Comparison of ENCODE assay signal across 9 cellular contexts in genomic region chr14:24274101-24274543, GRCh38. TPM values are rescaled to one million over a fixed set of nuclear protein-coding genes. Genes with fewer than 3 reads are reported as not detected.
A peak's percentile ranks its signal among the peaks of the same experiment; 100 is the strongest.
DNase-seq lines count a peak whose midpoint lies in the region; TF ChIP-seq lines count a peak whose summit lies in the region.
"Had no signal": no experiment of that assay in that cellular context is flagged by ENCODE, and none has a peak within 500 bp of the region (broad histone marks: within the 10 kb centered on the region; RNA-seq: fewer than 3 reads in every experiment).

No MANE protein-coding gene starts in this region.

- H3K9ac ChIP-seq in SK-N-SH: no peak overlapping the region

- 97% methylated on average over 3 of the region's 3 CpGs for WGBS in SK-N-SH (ENCODE audit: low lambda C conversion rate)

- CTCF ChIA-PET in CD8-positive, alpha-beta memory T cell (lab: Charles Lee): interaction anchor here (1.0 to 1.7 kb wide), 2 partner anchors 34 to 59 kb away, joined by 3 to 4 read pairs; partner anchors contain the start of gene CIDEB
- CTCF ChIA-PET in activated CD4-positive, alpha-beta memory T cell treated with anti-CD3 and anti-CD28 coated beads for 36 hours (lab: Charles Lee): interaction anchor here (0.7 to 2.9 kb wide), 8 partner anchors 16 to 58 kb away, joined by 3 to 30 read pairs (median 10); partner anchors contain the start of genes CIDEB, MDP1, NOP9 and TINF2
- CTCF ChIA-PET in SK-N-SH (lab: Yijun Ruan, JAX): interaction anchor here (1.0 to 3.0 kb wide), 3 partner anchors 22 to 31 kb away, joined by 6 to 14 read pairs (median 11); partner anchors contain the start of gene TINF2

- TF ChIP-seq RAD21 in SK-N-SH (IDR thresholded peaks at IDR 0.05; ENCODE audit: low read length): no peak

- peaks cover 7% of the 10 kb centered on the region for H3K36me3 ChIP-seq in CD8-positive, alpha-beta memory T cell (ENCODE audit: insufficient read depth, low read length)
- peaks cover 0 to 3% of the 10 kb centered on the region in 2 experiments for H3K36me3 ChIP-seq in SK-N-SH (replicated peaks in 1 of 2; ENCODE audit: control insufficient read depth in 1 of 2, insufficient read depth in 2 of 2, low read length in 1 of 2)

- TF ChIP-seq CTCF in GM20000 (IDR thresholded peaks at IDR 0.05; ENCODE audit: extremely low read depth, missing control alignments) (no peak), mesothelial cell of epicardium (IDR thresholded peaks at IDR 0.05; ENCODE audit: unreplicated experiment) (no peak), SK-N-SH (IDR thresholded peaks at IDR 0.05) (no peak)

- H2AFZ ChIP-seq in SK-N-SH (ENCODE audit: low read depth): no peak overlapping the region

- H3K4me1 ChIP-seq in CD8-positive, alpha-beta memory T cell (ENCODE audit: insufficient read depth, low read length): peaks cover 37% of the 10 kb centered on the region
- peaks cover 6 to 12% of the 10 kb centered on the region in 2 experiments; a peak in 2 of 4 replicates for H3K4me1 ChIP-seq in SK-N-SH (ENCODE audit: control insufficient read depth in 1 of 2, insufficient read depth in 2 of 2, low read depth in 1 of 2, low read length in 1 of 2)

- peaks cover 0 to 14% (median 2%) of the 10 kb centered on the region in 3 donors for H3K36me3 Mint-ChIP-seq in CD8-positive, alpha-beta memory T cell
- H3K36me3 Mint-ChIP-seq in activated CD4-positive, alpha-beta memory T cell treated with anti-CD3 and anti-CD28 coated beads for 36 hours: peaks cover 3% of the 10 kb centered on the region
- no peaks in the 10 kb centered on the region for H3K36me3 Mint-ChIP-seq in mesothelial cell of epicardium
- H3K36me3 Mint-ChIP-seq: brain had no signal

- H3K9me2 ChIP-seq in SK-N-SH: no peaks in the 10 kb centered on the region

- no peaks in the 10 kb centered on the region for H3K27me3 ChIP-seq in CD8-positive, alpha-beta memory T cell (ENCODE audit: insufficient read depth, low read length, poor library complexity, severe bottlenecking)
- H3K27me3 ChIP-seq in SK-N-SH (ENCODE audit: insufficient read depth): no peaks in the 10 kb centered on the region

- H3K9me3 Mint-ChIP-seq in CD8-positive, alpha-beta memory T cell: no peaks in the 10 kb centered on the region
- no peaks in the 10 kb centered on the region for H3K9me3 Mint-ChIP-seq in activated CD4-positive, alpha-beta memory T cell treated with anti-CD3 and anti-CD28 coated beads for 36 hours
- H3K9me3 Mint-ChIP-seq in mesothelial cell of epicardium: no peaks in the 10 kb centered on the region

- H3K27me3 Mint-ChIP-seq in CD8-positive, alpha-beta memory T cell: peaks cover 0 to 5% of the 10 kb centered on the region in 2 donors
- H3K27me3 Mint-ChIP-seq in activated CD4-positive, alpha-beta memory T cell treated with anti-CD3 and anti-CD28 coated beads for 36 hours: no peaks in the 10 kb centered on the region
- no peaks in the 10 kb centered on the region for H3K27me3 Mint-ChIP-seq in mesothelial cell of epicardium (ENCODE audit: low read depth)

- no peak for TF ChIP-seq EP300 in SK-N-SH (IDR thresholded peaks at IDR 0.05; ENCODE audit: borderline replicate concordance in 1 of 2, low read depth in 1 of 2, low read length in 1 of 2)

- POLR2A ChIA-PET in CD8-positive, alpha-beta memory T cell (lab: Charles Lee): interaction anchor here (0.5 to 0.6 kb wide), 2 partner anchors 28 to 129 kb away, joined by 3 to 10 read pairs; no protein-coding TSS in a partner anchor
- POLR2A ChIA-PET in activated CD4-positive, alpha-beta memory T cell treated with anti-CD3 and anti-CD28 coated beads for 36 hours (lab: Charles Lee): interaction anchor here (0.5 to 2.4 kb wide), 11 partner anchors 15 to 163 kb away, joined by 3 to 16 read pairs (median 5); partner anchors contain the start of genes CHMP4A, DHRS1, NOP9 and TINF2
- POLR2A ChIA-PET in SK-N-SH (lab: Yijun Ruan, JAX): interaction anchor here (0.6 kb wide), 1 partner anchor 35 kb away, joined by 5 read pairs; no protein-coding TSS in a partner anchor

- no peaks in the 10 kb centered on the region for H3F3A ChIP-seq in SK-N-SH (replicated peaks; ENCODE audit: insufficient read depth)

- H3K4me3 Mint-ChIP-seq in CD8-positive, alpha-beta memory T cell: peak overlapping the region in 2 of 7 donors; percentile 8 to 19
- peak overlapping the region; percentile 22 for H3K4me3 Mint-ChIP-seq in activated CD4-positive, alpha-beta memory T cell treated with anti-CD3 and anti-CD28 coated beads for 36 hours
- H3K4me3 Mint-ChIP-seq in mesothelial cell of epicardium: no peak overlapping the region

- intact Hi-C loops in activated CD4-positive, alpha-beta memory T cell treated with anti-CD3 and anti-CD28 coated beads for 36 hours (cut with micrococcal nuclease): loop anchor here (1.0 to 10.0 kb wide), 4 partner anchors 15 to 219 kb away; partner anchors contain the start of genes CARMIL3 and CHMP4A

- no peak overlapping the region for H3K27ac ChIP-seq in CD8-positive, alpha-beta memory T cell (ENCODE audit: low read depth, low read length)
- H3K27ac ChIP-seq in SK-N-SH (ENCODE audit: low read depth in 2 of 2, low read length in 1 of 2): no peak overlapping the region

- H3K9me3 ChIP-seq in CD8-positive, alpha-beta memory T cell (ENCODE audit: low read length): no peaks in the 10 kb centered on the region
- H3K9me3 ChIP-seq in SK-N-SH: no peaks in the 10 kb centered on the region

- no peaks in the 10 kb centered on the region for H4K20me1 ChIP-seq in SK-N-SH (ENCODE audit: insufficient read depth)

- no peak overlapping the region for H3K4me2 ChIP-seq in SK-N-SH

- no peaks in the 10 kb centered on the region; the same call in 1 of the 2 replicates for H3K79me2 ChIP-seq in SK-N-SH (ENCODE audit: insufficient read depth)

- H3K4me3 ChIP-seq in CD8-positive, alpha-beta memory T cell (ENCODE audit: low read length): no peak overlapping the region
- no peak overlapping the region for H3K4me3 ChIP-seq in SK-N-SH (ENCODE audit: low read depth in 2 of 2, low read length in 1 of 2)

- peaks cover 42 to 58% (median 50%) of the 10 kb centered on the region in 3 donors for H3K4me1 Mint-ChIP-seq in CD8-positive, alpha-beta memory T cell
- peaks cover 67% of the 10 kb centered on the region for H3K4me1 Mint-ChIP-seq in activated CD4-positive, alpha-beta memory T cell treated with anti-CD3 and anti-CD28 coated beads for 36 hours (ENCODE audit: low read depth)
- H3K4me1 Mint-ChIP-seq in mesothelial cell of epicardium: peaks cover 24% of the 10 kb centered on the region

- peak in 3 of 5 donors; percentile 19 to 49 (median 37) for DNase-seq in CD8-positive, alpha-beta memory T cell
- DNase-seq in GM20000 (ENCODE audit: low spot score) (peak; percentile 79), HPDE6-E6E7 (ENCODE audit: extremely low spot score) (peak; percentile 83), mesothelial cell of epicardium (ENCODE audit: low spot score in 2 of 2, unreplicated experiment in 2 of 2) (no peak), COR-L47 (lab: John Stamatoyannopoulos, UW) (no peak), NCI-H774 (lab: John Stamatoyannopoulos, UW) (no peak), SK-N-SH (no peak)
- peak; percentile 76 for DNase-seq in activated CD4-positive, alpha-beta memory T cell treated with anti-CD3 and anti-CD28 coated beads for 36 hours

- peak overlapping the region; percentile 18 to 96 (median 70) for H3K27ac Mint-ChIP-seq in CD8-positive, alpha-beta memory T cell
- H3K27ac Mint-ChIP-seq in activated CD4-positive, alpha-beta memory T cell treated with anti-CD3 and anti-CD28 coated beads for 36 hours: peak overlapping the region; percentile 94
- H3K27ac Mint-ChIP-seq in mesothelial cell of epicardium: peak overlapping the region; percentile 64

TF ChIP-seq in SK-N-SH, 30 proteins besides CTCF, POLR2A, EP300 and RAD21 (continues in another document):
- TF ChIP-seq FOXM1 (IDR thresholded peaks at IDR 0.05; ENCODE audit: low read depth) (no peak), MEF2A (IDR thresholded peaks at IDR 0.05; ENCODE audit: borderline replicate concordance, low read depth) (no peak)

RNA-seq across cellular contexts. Expression of gene RABGGTA, which starts 2.7 kb away (rescaled TPM):
- total RNA-seq in CD8-positive, alpha-beta memory T cell: 10 to 100 TPM; 41.0 to 41.8 TPM
- polyA plus RNA-seq in CD8-positive, alpha-beta memory T cell: 37.7 TPM
- total RNA-seq in activated CD4-positive, alpha-beta memory T cell treated with anti-CD3 and anti-CD28 coated beads for 36 hours: 10 to 100 TPM; 39.5 to 40.6 TPM
- 28.7 to 34.5 TPM (median 31.2 TPM) in 3 replicates for total RNA-seq in mesothelial cell of epicardium
- 54.9 and 59.4 TPM in 2 replicates for polyA plus RNA-seq in SK-N-SH (2012; rRNA removed)
- polyA plus RNA-seq in SK-N-SH (2012; cell fraction: cytosol; rRNA removed): 14.4 and 23.2 TPM in 2 replicates
- 193 and 263 TPM in 2 replicates for polyA plus RNA-seq in SK-N-SH (2012; cell fraction: nucleus; rRNA removed)

RNA-seq across cellular contexts. Expression of gene TGM1, which starts 11.1 kb away (rescaled TPM):
- total RNA-seq in CD8-positive, alpha-beta memory T cell: 1 to 10 TPM; 3.2 to 3.7 TPM
- not detected for polyA plus RNA-seq in CD8-positive, alpha-beta memory T cell
- total RNA-seq in activated CD4-positive, alpha-beta memory T cell treated with anti-CD3 and anti-CD28 coated beads for 36 hours: 1 to 10 TPM; 3.7 to 4.5 TPM
- 9.5 to 12.1 TPM (median 10.2 TPM) in 3 replicates for total RNA-seq in mesothelial cell of epicardium
- polyA plus RNA-seq in SK-N-SH (2012; rRNA removed): 2.7 and 3.0 TPM in 2 replicates
- polyA plus RNA-seq in SK-N-SH (2012; cell fraction: cytosol; rRNA removed): 0.84 and 1.4 TPM in 2 replicates
- 15.5 and 26.3 TPM in 2 replicates for polyA plus RNA-seq in SK-N-SH (2012; cell fraction: nucleus; rRNA removed)

RNA-seq across cellular contexts. Expression of gene DHRS1, which starts 25.5 kb away (rescaled TPM):
- total RNA-seq in CD8-positive, alpha-beta memory T cell: 1 to 10 TPM; 9.3 to 9.8 TPM
- 34.8 TPM for polyA plus RNA-seq in CD8-positive, alpha-beta memory T cell
- 10 to 100 TPM; 14.7 to 14.9 TPM for total RNA-seq in activated CD4-positive, alpha-beta memory T cell treated with anti-CD3 and anti-CD28 coated beads for 36 hours
- total RNA-seq in mesothelial cell of epicardium: 38.3 to 41.4 TPM (median 39.8 TPM) in 3 replicates
- 65.4 and 71.7 TPM in 2 replicates for polyA plus RNA-seq in SK-N-SH (2012; rRNA removed)
- polyA plus RNA-seq in SK-N-SH (2012; cell fraction: cytosol; rRNA removed): 35.1 and 41.5 TPM in 2 replicates
- polyA plus RNA-seq in SK-N-SH (2012; cell fraction: nucleus; rRNA removed): 154 and 173 TPM in 2 replicates

RNA-seq across cellular contexts. Expression of gene NOP9, which starts 25.5 kb away (rescaled TPM):
- 10 to 100 TPM; 44.1 to 47.1 TPM for total RNA-seq in CD8-positive, alpha-beta memory T cell
- 2.1 TPM for polyA plus RNA-seq in CD8-positive, alpha-beta memory T cell
- 10 to 100 TPM; 30.7 to 30.9 TPM for total RNA-seq in activated CD4-positive, alpha-beta memory T cell treated with anti-CD3 and anti-CD28 coated beads for 36 hours
- total RNA-seq in mesothelial cell of epicardium: 27.8 to 30.8 TPM (median 28.8 TPM) in 3 replicates
- polyA plus RNA-seq in SK-N-SH (2012; rRNA removed): 11.9 and 17.2 TPM in 2 replicates
- polyA plus RNA-seq in SK-N-SH (2012; cell fraction: cytosol; rRNA removed): 5.0 and 6.5 TPM in 2 replicates
- polyA plus RNA-seq in SK-N-SH (2012; cell fraction: nucleus; rRNA removed): 58.8 and 60.9 TPM in 2 replicates

RNA-seq across cellular contexts. Expression of gene TINF2, which starts 31.7 kb away (rescaled TPM):
- 100 to 1,000 TPM; 101 to 106 TPM for total RNA-seq in CD8-positive, alpha-beta memory T cell
- polyA plus RNA-seq in CD8-positive, alpha-beta memory T cell: 161 TPM
- total RNA-seq in activated CD4-positive, alpha-beta memory T cell treated with anti-CD3 and anti-CD28 coated beads for 36 hours: 100 to 1,000 TPM in 1 of 2 experiments, 10 to 100 TPM in 1; 94.9 to 101 TPM
- 49.1 to 55.2 TPM (median 51.1 TPM) in 3 replicates for total RNA-seq in mesothelial cell of epicardium
- 38.3 and 42.2 TPM in 2 replicates for polyA plus RNA-seq in SK-N-SH (2012; rRNA removed)
- polyA plus RNA-seq in SK-N-SH (2012; cell fraction: cytosol; rRNA removed): 40.0 and 41.1 TPM in 2 replicates
- 61.8 and 64.1 TPM in 2 replicates for polyA plus RNA-seq in SK-N-SH (2012; cell fraction: nucleus; rRNA removed)

Comparison
In these comparisons a context has a peak if more than half of its experiments do, and no peak if none do; other contexts are left out.
1. DNase-seq: peak in CD8-positive, alpha-beta memory T cell (3 of 5), GM20000 (single experiment), HPDE6-E6E7 (single experiment) and activated CD4-positive, alpha-beta memory T cell treated with anti-CD3 and anti-CD28 coated beads for 36 hours (single experiment); none in mesothelial cell of epicardium (0 of 2), COR-L47 (single experiment), NCI-H774 (single experiment) and SK-N-SH (single experiment).
2. Peak in every context shown above with its lines, with median percentiles within 50 percentile points of each other: H3K27ac Mint-ChIP-seq.